ENCODE assay signal across 2 cellular contexts in genomic region chr17:60145006-60145935, GRCh38.
TF ChIP-seq lines count a peak whose summit lies in the region.

No MANE protein-coding gene starts in this region.

TF ChIP-seq in SK-N-SH, 30 proteins besides CTCF, POLR2A, EP300 and RAD21 (continued from another document):
- 0 out of 2 replicates have a peak, but pooled peaks have one; percentile 6 for TF ChIP-seq PBX3 (IDR thresholded peaks at IDR 0.05)
- TF ChIP-seq MAX (IDR thresholded peaks at IDR 0.05; ENCODE audit: low read depth), result no peak
- peak; percentile 65; the same call in 1 of the 2 replicates for TF ChIP-seq TCF12 (IDR thresholded peaks at IDR 0.05)

TF ChIP-seq in SK-N-SH treated with all-trans-retinoic acid at 6 μM for 48 hours, 23 proteins besides CTCF, POLR2A, EP300 and RAD21 (continued from another document):
- no peak for TF ChIP-seq CSRNP3 (CRISPR knock-in tag; IDR thresholded peaks at IDR 0.05)
- TF ChIP-seq PPARA (CRISPR knock-in tag; IDR thresholded peaks at IDR 0.05; ENCODE audit: borderline replicate concordance), result no peak
- no peak for TF ChIP-seq ZC3H10 (CRISPR knock-in tag; IDR thresholded peaks at IDR 0.05)
- no peak for TF ChIP-seq CSDC2 (CRISPR knock-in tag; IDR thresholded peaks at IDR 0.05)
- no peak for TF ChIP-seq ZFP3 (CRISPR knock-in tag; IDR thresholded peaks at IDR 0.05)
TF ChIP-seq in SK-N-SH treated with all-trans-retinoic acid at 6 μM for 48 hours: peak in this region for 0.
